7 cellular contexts compared by ENCODE assay signal in the genomic region with DNA sequence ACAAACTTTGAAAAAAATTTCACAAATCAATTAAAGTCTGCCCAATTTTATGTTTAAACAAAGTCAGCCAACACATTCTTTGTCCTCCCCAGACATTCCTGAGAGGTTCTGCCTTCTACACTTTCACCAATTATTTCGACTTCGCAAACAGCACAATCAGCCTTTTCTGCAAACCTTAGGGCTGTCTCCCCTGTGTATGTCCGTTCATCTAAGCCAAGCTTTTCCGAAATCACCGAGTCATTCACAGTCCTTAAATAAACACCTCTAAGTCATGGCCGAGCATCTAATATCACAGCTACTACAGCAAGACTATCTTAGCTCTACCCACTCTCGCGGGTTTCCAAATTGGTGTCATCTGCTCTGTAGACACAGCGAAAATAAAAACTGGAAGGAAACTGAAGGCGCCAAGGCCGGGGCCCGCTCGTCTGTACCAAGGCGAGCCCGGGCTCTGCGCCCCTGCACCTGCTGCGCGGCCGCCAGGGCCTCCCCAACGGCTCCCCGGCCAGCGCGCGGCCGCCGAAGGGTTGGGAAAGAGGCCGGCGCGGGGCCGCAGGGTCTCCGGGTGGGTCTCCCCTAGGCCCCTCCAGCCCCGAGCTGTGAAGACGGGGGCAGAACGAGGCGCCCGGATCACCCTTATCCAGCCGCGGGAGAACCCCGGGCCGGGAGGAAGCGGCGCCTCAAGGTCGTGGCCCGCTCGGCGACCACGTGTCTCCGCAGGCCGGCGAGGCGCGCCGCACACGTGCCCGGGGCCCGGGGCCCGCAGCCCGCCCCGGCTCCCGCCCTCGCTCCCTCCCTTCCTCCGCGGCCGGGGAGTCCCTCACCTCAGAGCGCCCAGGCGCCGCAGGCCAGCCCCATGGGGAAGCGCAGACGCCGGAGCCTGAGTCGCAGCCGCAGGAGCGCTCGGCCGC. TPM values are rescaled to one million over a fixed set of nuclear protein-coding genes. Genes with fewer than 3 reads are reported as not detected.
DNase-seq lines count a peak whose midpoint lies in the region; ATAC-seq and TF ChIP-seq lines count a peak whose summit lies in the region.

No MANE protein-coding gene starts in this region.

- H3K9ac ChIP-seq in HUES6 (ENCODE audit: low read length) = peak overlapping the region; percentile 86
- peak overlapping the region; percentile 81 for H3K9ac ChIP-seq in SU-DHL-6 (ENCODE audit: low read length)
- peak overlapping the region; percentile 86 for H3K9ac ChIP-seq in mesenchymal stem cell (ENCODE audit: low read length)

- H3F3A ChIP-seq in SU-DHL-6 (ENCODE audit: insufficient read depth) = peaks cover 38% of the 10 kb centered on the region

- no peak overlapping the region for H3K23ac ChIP-seq in mesenchymal stem cell (ENCODE audit: low read length in 2 of 2)

- H3K27ac Mint-ChIP-seq in stimulated activated naive CD8-positive, alpha-beta T cell treated with anti-CD3 and anti-CD28 coated beads, Interleukin-15, Interleukin-2, amounts not matched to agents 100 ng/mL and 50 ng/mL, for 24 hours = peak overlapping the region; percentile 97

- H3K4ac ChIP-seq in mesenchymal stem cell (ENCODE audit: low read depth in 1 of 2, low read length in 2 of 2) = peak overlapping the region; percentile 37 to 47

- H3K27me3 ChIP-seq in HUES6 (ENCODE audit: control insufficient read depth, insufficient read depth, low read length) = peaks cover 16% of the 10 kb centered on the region
- H3K27me3 ChIP-seq in SU-DHL-6 (ENCODE audit: low read length) = no peaks in the 10 kb centered on the region
- H3K27me3 ChIP-seq in ectodermal cell (ENCODE audit: control insufficient read depth, insufficient read depth, low read length, poor library complexity, severe bottlenecking) = no peaks in the 10 kb centered on the region
- H3K27me3 ChIP-seq in mesenchymal stem cell (ENCODE audit: control insufficient read depth in 1 of 2, insufficient read depth in 1 of 2, low read length in 2 of 2) = no peaks in the 10 kb centered on the region

- peaks cover 11% of the 10 kb centered on the region for H3K79me1 ChIP-seq in mesenchymal stem cell (replicated peaks; ENCODE audit: low read length, poor library complexity, severe bottlenecking)

- TF ChIP-seq CTCF in SU-DHL-6 (IDR thresholded peaks at IDR 0.05; ENCODE audit: insufficient read depth, low read length, poor library complexity, severe bottlenecking) = no peak

- peak overlapping the region; percentile 100 for H3K4me3 ChIP-seq in GM08714 (ENCODE audit: low read length)
- peak overlapping the region; percentile 68 for H3K4me3 ChIP-seq in HUES6 (ENCODE audit: low read depth, low read length)
- H3K4me3 ChIP-seq in SU-DHL-6 (ENCODE audit: insufficient read depth, low read length, poor library complexity, severe bottlenecking) = peak overlapping the region; percentile 82
- peak overlapping the region; percentile 82 for H3K4me3 ChIP-seq in ectodermal cell (ENCODE audit: insufficient read depth, low read depth, low read length)
- peak overlapping the region; percentile 78 to 83 for H3K4me3 ChIP-seq in mesenchymal stem cell (ENCODE audit: insufficient read depth in 1 of 2, low read depth in 1 of 2, low read length in 2 of 2)

- ATAC-seq in GM21526 (IDR thresholded peaks at IDR 0.05; ENCODE audit: low FRiP score, unreplicated experiment) = peak; percentile 46

- H4K8ac ChIP-seq in mesenchymal stem cell (ENCODE audit: low read length) = no peak overlapping the region

- H3K14ac ChIP-seq in mesenchymal stem cell (ENCODE audit: low read length in 2 of 2) = peak overlapping the region in 1 of 2 experiments; percentile 70

- H3K36me3 Mint-ChIP-seq in stimulated activated naive CD8-positive, alpha-beta T cell treated with anti-CD3 and anti-CD28 coated beads, Interleukin-15, Interleukin-2, amounts not matched to agents 100 ng/mL and 50 ng/mL, for 24 hours (ENCODE audit: low read depth) = peaks cover 39% of the 10 kb centered on the region

- H3K18ac ChIP-seq in mesenchymal stem cell (ENCODE audit: low read depth in 1 of 2, low read length in 2 of 2) = peak overlapping the region in 1 of 2 experiments; percentile 91

- peak overlapping the region; percentile 59 for H4K91ac ChIP-seq in mesenchymal stem cell (ENCODE audit: low read length)

- H3K9me3 ChIP-seq in HUES6 (ENCODE audit: control insufficient read depth, insufficient read depth, low read depth, low read length) (no peaks in the 10 kb centered on the region), SU-DHL-6 (ENCODE audit: insufficient read depth, low read length) (no peaks in the 10 kb centered on the region), ectodermal cell (ENCODE audit: control insufficient read depth, low read length) (no peaks in the 10 kb centered on the region), mesenchymal stem cell (ENCODE audit: control insufficient read depth, low read length) (no peaks in the 10 kb centered on the region)

- H2BK120ac ChIP-seq in mesenchymal stem cell (ENCODE audit: low read depth, low read length) = peak overlapping the region; percentile 88

- H2BK5ac ChIP-seq in mesenchymal stem cell (ENCODE audit: low read depth, low read length, poor library complexity, severe bottlenecking) = peak overlapping the region; percentile 90

- H3K4me1 Mint-ChIP-seq in stimulated activated naive CD8-positive, alpha-beta T cell treated with anti-CD3 and anti-CD28 coated beads, Interleukin-15, Interleukin-2, amounts not matched to agents 100 ng/mL and 50 ng/mL, for 24 hours (ENCODE audit: low read depth) = peaks cover 63% of the 10 kb centered on the region

- H3K27me3 Mint-ChIP-seq in stimulated activated naive CD8-positive, alpha-beta T cell treated with anti-CD3 and anti-CD28 coated beads, Interleukin-15, Interleukin-2, amounts not matched to agents 100 ng/mL and 50 ng/mL, for 24 hours = no peaks in the 10 kb centered on the region

- H3K4me1 ChIP-seq in HUES6 (ENCODE audit: control insufficient read depth, insufficient read depth, low read length) (peaks cover 23% of the 10 kb centered on the region), ectodermal cell (ENCODE audit: control insufficient read depth, insufficient read depth, low read length) (no peaks in the 10 kb centered on the region), mesenchymal stem cell (ENCODE audit: control insufficient read depth, insufficient read depth, low read depth, low read length) (peaks cover 18% of the 10 kb centered on the region)

- H3K36me3 ChIP-seq in HUES6 (ENCODE audit: control insufficient read depth, insufficient read depth, low read length) = peaks cover 24% of the 10 kb centered on the region
- H3K36me3 ChIP-seq in SU-DHL-6 (ENCODE audit: low read length) = peaks cover 31% of the 10 kb centered on the region
- peaks cover 22% of the 10 kb centered on the region for H3K36me3 ChIP-seq in ectodermal cell (ENCODE audit: control insufficient read depth, insufficient read depth, low read length)
- peaks cover 13 to 24% of the 10 kb centered on the region in 2 experiments for H3K36me3 ChIP-seq in mesenchymal stem cell (ENCODE audit: control insufficient read depth in 1 of 2, insufficient read depth in 2 of 2, low read depth in 1 of 2, low read length in 2 of 2)

- H3K9me3 Mint-ChIP-seq in stimulated activated naive CD8-positive, alpha-beta T cell treated with anti-CD3 and anti-CD28 coated beads, Interleukin-15, Interleukin-2, amounts not matched to agents 100 ng/mL and 50 ng/mL, for 24 hours = no peaks in the 10 kb centered on the region

- peak overlapping the region; percentile 61 for H2BK15ac ChIP-seq in mesenchymal stem cell (ENCODE audit: low read depth, poor library complexity, severe bottlenecking)

- DNase-seq in mesenchymal stem cell = peak; percentile 49

- H2BK12ac ChIP-seq in mesenchymal stem cell (ENCODE audit: low read length in 2 of 2) = peak overlapping the region in 1 of 2 experiments; percentile 48

- peaks cover 33% of the 10 kb centered on the region for H4K20me1 ChIP-seq in SU-DHL-6 (ENCODE audit: low read depth, low read length)

- peaks cover 41% of the 10 kb centered on the region for H3K79me2 ChIP-seq in SU-DHL-6 (ENCODE audit: insufficient read depth, low read length)

- no peak overlapping the region for H2AK5ac ChIP-seq in mesenchymal stem cell (ENCODE audit: low read length, severe bottlenecking)

- H3K4me3 Mint-ChIP-seq in stimulated activated naive CD8-positive, alpha-beta T cell treated with anti-CD3 and anti-CD28 coated beads, Interleukin-15, Interleukin-2, amounts not matched to agents 100 ng/mL and 50 ng/mL, for 24 hours = peak overlapping the region; percentile 94

- 1 to 2% methylated on average over 75 of the region's 75 CpGs for WGBS in ectodermal cell, 2 experiments
- WGBS in mesenchymal stem cell = 1% methylated on average over 61 of the region's 75 CpGs

- no peak overlapping the region for H2AFZ ChIP-seq in SU-DHL-6 (ENCODE audit: low read depth, low read length, severe bottlenecking)
- peak overlapping the region; percentile 68 for H2AFZ ChIP-seq in mesenchymal stem cell (ENCODE audit: low read depth, low read length)

- H3K27ac ChIP-seq in HUES6 (ENCODE audit: low read depth, low read length) (peak overlapping the region; percentile 60; the same call in 1 of the 2 replicates), SU-DHL-6 (ENCODE audit: low read depth, low read length) (peak overlapping the region; percentile 86), ectodermal cell (ENCODE audit: insufficient read depth, low read depth, low read length, poor library complexity, severe bottlenecking) (peak overlapping the region; percentile 95), mesenchymal stem cell (ENCODE audit: low read length, poor library complexity, severe bottlenecking) (peak overlapping the region; percentile 55)

- H3K9me2 ChIP-seq in SU-DHL-6 (replicated peaks; ENCODE audit: insufficient read depth, low read length) = no peaks in the 10 kb centered on the region

- H3K4me2 ChIP-seq in SU-DHL-6 (ENCODE audit: low read depth, low read length, poor library complexity, severe bottlenecking) (peak overlapping the region; percentile 97), mesenchymal stem cell (ENCODE audit: low read length, poor library complexity, severe bottlenecking) (peak overlapping the region; percentile 90)

RNA-seq across cellular contexts. Expression of a gene that starts 0.6 kb away (rescaled TPM):
- polyA plus RNA-seq in ectodermal cell (2013, experiment 1 of 4) = 332 TPM
- 309 TPM for polyA plus RNA-seq in ectodermal cell (2013, experiment 2 of 4)
- 238 TPM for polyA plus RNA-seq in ectodermal cell (2013, experiment 3 of 4)
- 239 TPM for polyA plus RNA-seq in ectodermal cell (2013, experiment 4 of 4)
- 32.1 TPM for polyA plus RNA-seq in mesenchymal stem cell (2013, experiment 1 of 2)
- polyA plus RNA-seq in mesenchymal stem cell (2013, experiment 2 of 2) = 33.0 TPM

Comparison
In these comparisons a context has a peak if more than half of its experiments do, and no peak if none do; other contexts are left out.
1. Peak in every context shown above with its lines: DNase-seq, ATAC-seq, H3K4me3 ChIP-seq and H3K27ac ChIP-seq.